ENCODE assay signal across 1 cellular context in genomic region chr20:35994994-35995453, GRCh38.
TF ChIP-seq lines count a peak whose summit lies in the region.

No MANE protein-coding gene starts in this region.

TF ChIP-seq in HepG2, 621 proteins besides CTCF, POLR2A, EP300 and RAD21 (continued from another document and continues in another):
- TF ChIP-seq ZNF646 (CRISPR knock-in tag; IDR thresholded peaks at IDR 0.05) (no peak), ZBTB26 (CRISPR knock-in tag; IDR thresholded peaks at IDR 0.05; ENCODE audit: borderline replicate concordance) (no peak), NCOR1 (IDR thresholded peaks at IDR 0.05; ENCODE audit: borderline replicate concordance, low read length) (no peak), CBFB (CRISPR knock-in tag; IDR thresholded peaks at IDR 0.05) (no peak), ZNF251 (CRISPR knock-in tag; IDR thresholded peaks at IDR 0.05) (no peak), ZKSCAN8 (CRISPR knock-in tag; IDR thresholded peaks at IDR 0.05; ENCODE audit: borderline replicate concordance) (no peak), RFXANK (CRISPR knock-in tag; IDR thresholded peaks at IDR 0.05) (no peak), ZNF747 (CRISPR knock-in tag; IDR thresholded peaks at IDR 0.05; ENCODE audit: borderline replicate concordance) (no peak), ZFP91 (CRISPR knock-in tag; IDR thresholded peaks at IDR 0.05; ENCODE audit: borderline replicate concordance) (no peak), FOXP1 (IDR thresholded peaks at IDR 0.05) (no peak), FOXP1 (CRISPR knock-in tag; IDR thresholded peaks at IDR 0.05) (no peak), PAF1 (CRISPR knock-in tag; IDR thresholded peaks at IDR 0.05) (no peak), PHB2 (IDR thresholded peaks at IDR 0.05; ENCODE audit: partially characterized antibody) (no peak), HMGA1 (CRISPR knock-in tag; conservative IDR thresholded peaks at IDR 0.05) (no peak), ZBTB8A (CRISPR knock-in tag; IDR thresholded peaks at IDR 0.05; ENCODE audit: borderline replicate concordance, low read depth) (no peak), ZNF598 (CRISPR knock-in tag; IDR thresholded peaks at IDR 0.05; ENCODE audit: borderline replicate concordance) (peak; percentile 57; the same call in 1 of the 2 replicates), ZNF34 (CRISPR knock-in tag; IDR thresholded peaks at IDR 0.05; ENCODE audit: borderline replicate concordance) (no peak), ZNF782 (CRISPR knock-in tag; IDR thresholded peaks at IDR 0.05; ENCODE audit: borderline replicate concordance) (no peak), STAT5B (CRISPR knock-in tag; IDR thresholded peaks at IDR 0.05) (no peak), PHF8 (CRISPR knock-in tag; IDR thresholded peaks at IDR 0.05) (0 out of 2 replicates have a peak, but pooled peaks have one; percentile 24), KAT7 (CRISPR knock-in tag; IDR thresholded peaks at IDR 0.05; ENCODE audit: borderline replicate concordance) (no peak), SMARCE1 (IDR thresholded peaks at IDR 0.05; ENCODE audit: borderline replicate concordance) (no peak), CENPBD1 (CRISPR knock-in tag; IDR thresholded peaks at IDR 0.05; ENCODE audit: borderline replicate concordance, low read depth) (no peak), ETV6 (CRISPR knock-in tag; conservative IDR thresholded peaks at IDR 0.05) (peak; percentile 75; the same call in 1 of the 2 replicates), HMGXB3 (CRISPR knock-in tag; IDR thresholded peaks at IDR 0.05; ENCODE audit: borderline replicate concordance) (peak; percentile 37; the same call in 1 of the 2 replicates), SP2 (CRISPR knock-in tag; IDR thresholded peaks at IDR 0.05) (no peak), ZNF607 (CRISPR knock-in tag; IDR thresholded peaks at IDR 0.05; ENCODE audit: borderline replicate concordance) (0 out of 2 replicates have a peak, but pooled peaks have one; percentile 21), NFIC (IDR thresholded peaks at IDR 0.05; ENCODE audit: low read length) (no peak), DNMT3B (CRISPR knock-in tag; conservative IDR thresholded peaks at IDR 0.05) (0 out of 2 replicates have a peak, but pooled peaks have one; percentile 32), ZNF687 (CRISPR knock-in tag; IDR thresholded peaks at IDR 0.05) (peak; percentile 47), ZNF138 (CRISPR knock-in tag; IDR thresholded peaks at IDR 0.05; ENCODE audit: low read depth) (no peak), SSRP1 (CRISPR knock-in tag; IDR thresholded peaks at IDR 0.05) (0 out of 2 replicates have a peak, but pooled peaks have one; percentile 75), USF2 (IDR thresholded peaks at IDR 0.05; ENCODE audit: low read depth, low read length) (0 out of 2 replicates have a peak, but pooled peaks have one; percentile 15), USF2 (CRISPR knock-in tag; IDR thresholded peaks at IDR 0.05; ENCODE audit: borderline replicate concordance) (no peak)
